ENCODE assay signal across 31 cellular contexts in the genomic region with DNA sequence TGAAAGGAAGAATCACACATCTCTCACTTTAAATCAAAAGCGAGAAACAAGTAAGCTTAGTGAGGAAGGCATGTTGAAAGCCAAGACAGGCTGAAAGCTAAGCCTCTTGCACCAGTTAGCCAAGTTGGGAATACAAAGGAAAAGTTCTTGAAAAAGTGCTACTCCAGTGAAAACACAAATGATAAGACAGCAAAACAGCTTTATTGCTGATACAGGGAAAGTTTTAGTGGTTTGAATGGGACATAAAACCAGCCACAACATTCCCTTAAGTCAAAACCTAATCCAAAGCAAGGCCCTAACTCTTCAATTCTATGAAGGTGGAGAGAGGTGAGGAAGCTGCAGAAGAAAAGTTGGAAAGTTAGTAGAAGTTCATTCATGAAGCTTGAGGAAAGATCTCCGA.
"Had no signal": no experiment of that assay in that cellular context is flagged by ENCODE, and none has a peak within 500 bp of the region (broad histone marks: within the 10 kb centered on the region; RNA-seq: fewer than 3 reads in every experiment).

No MANE protein-coding gene starts in this region.

- H3K27ac ChIP-seq: body of pancreas, breast epithelium, Peyer's patch, SJSA1 had no signal

- H3K4me3 ChIP-seq: body of pancreas, breast epithelium, Peyer's patch, SJSA1 had no signal

- FAIRE-seq: astrocyte, TTC549 had no signal

- H3K4me1 ChIP-seq: breast epithelium, SJSA1 had no signal

- H3K9me3 ChIP-seq: body of pancreas, Peyer's patch, SJSA1, SK-N-SH had no signal

- H3K27me3 ChIP-seq: body of pancreas, breast epithelium, Peyer's patch, SJSA1 had no signal

- H3K4me2 ChIP-seq: SK-N-SH had no signal

- H3K36me3 ChIP-seq: breast epithelium, Peyer's patch had no signal

- ATAC-seq: activated CD4-positive, alpha-beta T cell treated with anti-CD3 and anti-CD28 coated beads for 36 hours; activated CD8-positive, alpha-beta T cell treated with anti-CD3 and anti-CD28 coated beads, Interleukin-2, amount 10 ng/mL, durations not matched to agents 7 days and 5 days; body of pancreas; PC-3 had no signal

- H3K9ac ChIP-seq: SK-N-SH had no signal

- DNase-seq: activated CD4-positive, alpha-beta T cell treated with anti-CD3 and anti-CD28 coated beads for 36 hours; activated CD4-positive, alpha-beta T cell treated with anti-CD3 and anti-CD28 coated beads, Interleukin-2, amount 10 ng/mL, durations not matched to agents 7 days and 5 days; activated CD4-positive, alpha-beta T cell treated with anti-CD3 and anti-CD28 coated beads, Interleukin-2, amount 50 U/mL, for 48 hours; activated CD8-positive, alpha-beta T cell treated with anti-CD3 and anti-CD28 coated beads, Interleukin-2, amount 10 ng/mL, durations not matched to agents 7 days and 5 days; activated gamma-delta T cell; activated naive CD4-positive, alpha-beta T cell treated with Interleukin-2 at 50 U/mL for 16 hours; activated naive CD8-positive, alpha-beta T cell treated with anti-CD3 and anti-CD28 coated beads, Interleukin-2, amount 10 ng/mL, durations not matched to agents 7 days and 5 days; activated T-cell treated with anti-CD3 and anti-CD28 coated beads, Interleukin-2, amount 50 U/mL, for 24 hours; amygdala; body of pancreas; caudate nucleus; NCI-H1092 treated with DMSO at 0.1 percent for 48 hours; NCI-H1417; NCI-H146; NCI-H187; NCI-H2029 treated with DMSO at 0.1 percent for 48 hours; NCI-H2107; NCI-H2171; NCI-H510A; NCI-H526; NCI-H748 treated with DMSO at 0.1 percent for 48 hours; NK-92 treated with Interleukin-12 subunit alpha and Interleukin-12 subunit beta, amount 100 ng/mL, for 24 hours; PC-3; Peyer's patch; RPMI8226; SHP77 treated with DMSO at 0.1 percent for 48 hours; SK-N-SH had no signal
